Comparison of ENCODE assay signal across 11 cellular contexts in genomic region chr2:32423536-32423935, GRCh38.
"Had no signal": no experiment of that assay in that cellular context is flagged by ENCODE, and none has a peak within 500 bp of the region (broad histone marks: within the 10 kb centered on the region; RNA-seq: fewer than 3 reads in every experiment).

No MANE protein-coding gene starts in this region.

- H3K36me3 ChIP-seq: ovary had no signal

- H3K9me3 ChIP-seq: ovary, stomach, testis, upper lobe of left lung had no signal

- H3K27ac ChIP-seq: dorsolateral prefrontal cortex, ovary, stomach, upper lobe of left lung had no signal

- DNase-seq: activated CD4-positive, CD25-positive, alpha-beta regulatory T cell treated with anti-CD3 and anti-CD28 coated beads, Interleukin-2, amount 50 U/mL, for 72 hours; activated naive CD4-positive, alpha-beta T cell treated with Interleukin-2 at 50 U/mL for 16 hours; dorsolateral prefrontal cortex; endodermal cell; glutamatergic neuron; ovary; stimulated activated CD4-positive, alpha-beta T cell treated with anti-CD3 and anti-CD28 coated beads, Interleukin-1b, Interleukin-23, amount 100 ng/mL, for 48 hours; stomach; T-helper 2 cell; testis; upper lobe of left lung had no signal

- H3K27me3 ChIP-seq: dorsolateral prefrontal cortex, ovary, stomach, testis, upper lobe of left lung had no signal

- H3K4me3 ChIP-seq: dorsolateral prefrontal cortex, ovary, stomach, testis, upper lobe of left lung had no signal
